ENCODE assay signal across 2 cellular contexts in the genomic region with DNA sequence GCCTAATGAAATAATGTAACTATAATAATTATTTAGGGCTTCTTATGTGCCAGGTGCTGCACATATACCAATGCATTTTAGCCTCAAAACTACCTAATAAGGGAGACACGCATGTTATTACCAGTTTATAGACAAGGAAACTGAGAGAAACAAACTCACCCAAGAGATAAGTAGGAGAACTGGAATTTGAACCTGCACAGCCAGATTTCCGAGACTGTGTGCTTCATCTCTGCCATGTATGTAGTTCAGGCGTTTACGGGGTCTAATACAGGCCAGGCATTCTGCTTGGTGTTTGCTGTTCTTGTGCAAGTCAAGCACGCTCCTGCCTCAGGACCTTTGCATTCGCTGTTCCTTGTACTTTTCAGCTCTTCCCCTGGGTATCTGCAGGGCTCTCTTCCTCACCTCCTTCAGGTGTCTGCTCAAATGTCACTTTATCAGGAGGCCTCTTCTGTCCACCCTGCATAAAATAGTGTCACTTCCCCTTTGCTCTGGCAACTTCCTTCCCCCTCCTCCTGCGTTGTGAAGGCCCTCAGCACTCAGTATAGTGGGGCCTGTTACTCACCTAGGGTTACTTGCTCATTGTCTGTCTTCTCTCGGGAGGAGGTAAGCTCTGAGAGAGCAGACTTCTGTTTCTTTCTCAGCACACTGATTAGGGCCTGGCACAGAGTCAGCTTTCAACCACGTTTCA.
A peak's percentile ranks its signal among the peaks of the same experiment; 100 is the strongest.
TF ChIP-seq lines count a peak whose summit lies in the region.

No MANE protein-coding gene starts in this region.

TF ChIP-seq in HEK293, 187 proteins besides CTCF, POLR2A, EP300 and RAD21:
- TF ChIP-seq GLIS1 (tag by site-specific recombination; IDR thresholded peaks at IDR 0.05), result no peak
- peak; percentile 73 for TF ChIP-seq ZNF623 (tag by site-specific recombination; IDR thresholded peaks at IDR 0.05)

TF ChIP-seq in H1, 55 proteins besides CTCF, POLR2A, EP300 and RAD21:
- TF ChIP-seq POU5F1 (IDR thresholded peaks at IDR 0.05; ENCODE audit: low read depth, low read length) (no peak), KDM1A (IDR thresholded peaks at IDR 0.05; ENCODE audit: borderline replicate concordance, low read length) (peak; percentile 29; the same call in 1 of the 2 replicates), TCF12 (IDR thresholded peaks at IDR 0.05; ENCODE audit: low read depth, low read length) (no peak)
TF ChIP-seq in H1: peak in this region for 1.
